ENCODE assay signal across 19 cellular contexts in genomic region chr16:80369138-80369537, GRCh38.
"Had no signal": no experiment of that assay in that cellular context is flagged by ENCODE, and none has a peak within 500 bp of the region (broad histone marks: within the 10 kb centered on the region; RNA-seq: fewer than 3 reads in every experiment).

No MANE protein-coding gene starts in this region.

- H3K27me3 Mint-ChIP-seq: stimulated activated naive B cell treated with anti-CD40 and anti-IgM and Interleukin-4, amounts not matched to agents 10 μg/mL and 1 μg/mL and 100 μg/mL, for 72 hours had no signal

- H3K27ac Mint-ChIP-seq: naive thymus-derived CD8-positive, alpha-beta T cell; nephron progenitor cell; stimulated activated naive B cell treated with anti-CD40 and anti-IgM and Interleukin-4, amounts not matched to agents 10 μg/mL and 1 μg/mL and 100 μg/mL, for 72 hours; stimulated activated naive CD8-positive, alpha-beta T cell treated with anti-CD3 and anti-CD28 coated beads, Interleukin-15, Interleukin-2, amounts not matched to agents 100 ng/mL and 50 ng/mL, for 24 hours had no signal

- H3K27me3 ChIP-seq: esophagus muscularis mucosa, gastroesophageal sphincter, heart left ventricle, hepatocyte, ovary, tibial nerve, upper lobe of left lung, uterus had no signal

- DNase-seq: effector memory CD4-positive, alpha-beta T cell; kidney; naive thymus-derived CD8-positive, alpha-beta T cell; psoas muscle; stimulated activated CD4-positive, alpha-beta T cell treated with anti-CD3 and anti-CD28 coated beads, Interleukin-15, amount 100 ng/mL, for 24 hours; stimulated activated CD4-positive, alpha-beta T cell treated with anti-CD3 and anti-CD28 coated beads, Interleukin-2, amount 100 ng/mL, for 48 hours; stimulated activated naive B cell treated with anti-CD40 and anti-IgM and Interleukin-4, amounts not matched to agents 10 μg/mL and 1 μg/mL and 100 μg/mL, for 72 hours; upper lobe of left lung had no signal

- H3K36me3 Mint-ChIP-seq: stimulated activated naive B cell treated with anti-CD40 and anti-IgM and Interleukin-4, amounts not matched to agents 10 μg/mL and 1 μg/mL and 100 μg/mL, for 72 hours had no signal

- H3K4me3 Mint-ChIP-seq: naive thymus-derived CD8-positive, alpha-beta T cell; nephron progenitor cell; stimulated activated naive B cell treated with anti-CD40 and anti-IgM and Interleukin-4, amounts not matched to agents 10 μg/mL and 1 μg/mL and 100 μg/mL, for 72 hours; stimulated activated naive CD8-positive, alpha-beta T cell treated with anti-CD3 and anti-CD28 coated beads, Interleukin-15, Interleukin-2, amounts not matched to agents 100 ng/mL and 50 ng/mL, for 24 hours had no signal

- H3K9me3 ChIP-seq: esophagus muscularis mucosa, ovary, psoas muscle, thoracic aorta, upper lobe of left lung, uterus had no signal

- H3K27ac ChIP-seq: esophagus muscularis mucosa, foreskin keratinocyte, gastroesophageal sphincter, heart left ventricle, hepatocyte, ovary, psoas muscle, thoracic aorta, upper lobe of left lung, uterus had no signal

- H3K4me2 ChIP-seq: hepatocyte had no signal

- H3K4me1 Mint-ChIP-seq: naive thymus-derived CD8-positive, alpha-beta T cell; stimulated activated naive B cell treated with anti-CD40 and anti-IgM and Interleukin-4, amounts not matched to agents 10 μg/mL and 1 μg/mL and 100 μg/mL, for 72 hours had no signal

- H3K36me3 ChIP-seq: esophagus muscularis mucosa, gastroesophageal sphincter, heart left ventricle, ovary, thoracic aorta, tibial nerve, upper lobe of left lung, uterus had no signal

- H3K79me2 ChIP-seq: hepatocyte had no signal

- H3K4me1 ChIP-seq: esophagus muscularis mucosa, foreskin keratinocyte, gastroesophageal sphincter, heart left ventricle, psoas muscle, uterus had no signal

- H3K4me3 ChIP-seq: esophagus muscularis mucosa, gastroesophageal sphincter, heart left ventricle, hepatocyte, ovary, psoas muscle, thoracic aorta, tibial nerve, upper lobe of left lung, uterus had no signal

- H2AFZ ChIP-seq: hepatocyte had no signal
